1 cellular context compared by ENCODE assay signal in the genomic region with DNA sequence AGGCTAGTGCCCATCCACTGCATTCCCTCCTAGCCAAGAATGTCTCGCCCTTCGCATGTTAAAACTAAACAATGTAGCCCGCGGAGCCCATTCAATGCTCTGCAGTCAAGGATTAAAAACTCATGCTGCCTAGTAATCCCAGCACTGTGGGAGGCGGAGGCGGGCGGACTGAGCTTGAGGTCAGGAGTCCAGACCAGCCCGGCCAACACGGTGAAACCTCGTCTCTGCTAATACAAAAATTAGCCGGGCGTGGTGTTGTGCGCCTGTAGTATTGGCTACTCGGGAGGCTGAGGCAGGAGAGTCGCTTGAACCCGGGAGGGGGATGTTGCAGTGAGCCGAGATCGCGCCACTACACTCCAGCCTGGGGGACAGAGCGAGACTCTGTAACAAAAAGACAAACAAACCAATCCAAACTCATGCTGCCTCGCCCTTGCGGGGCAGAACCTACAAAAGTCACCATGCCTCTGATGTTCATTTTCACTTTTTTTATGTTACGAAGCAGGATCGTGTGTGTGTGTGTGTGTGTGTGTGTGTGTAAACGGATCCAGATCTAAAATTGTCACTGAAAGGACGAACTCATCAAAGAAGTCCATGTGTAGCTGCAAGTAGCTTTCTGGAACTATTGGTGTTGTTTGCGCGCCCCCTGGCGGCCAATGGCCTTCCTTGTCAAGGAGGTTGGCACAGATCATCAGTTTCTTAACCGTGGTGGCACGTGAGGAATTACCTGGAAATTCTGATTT.
TF ChIP-seq lines count a peak whose summit lies in the region.

No MANE protein-coding gene starts in this region.

TF ChIP-seq in HEK293, 187 proteins besides CTCF, POLR2A, EP300 and RAD21 (continued from another document and continues in another):
- peak; percentile 20 for TF ChIP-seq ZBTB26 (tag by site-specific recombination; optimal IDR thresholded peaks at IDR 0.05)
- TF ChIP-seq ZNF23 (tag by site-specific recombination; IDR thresholded peaks at IDR 0.05; ENCODE audit: borderline replicate concordance): no peak
- TF ChIP-seq ZNF645 (tag by site-specific recombination; IDR thresholded peaks at IDR 0.05): no peak
- no peak for TF ChIP-seq ZNF112 (tag by site-specific recombination; IDR thresholded peaks at IDR 0.05)
- no peak for TF ChIP-seq ZNF473 (tag by site-specific recombination; IDR thresholded peaks at IDR 0.05)
- TF ChIP-seq ZBTB1 (tag by site-specific recombination; IDR thresholded peaks at IDR 0.05): no peak
- no peak for TF ChIP-seq ZNF202 (tag by site-specific recombination; IDR thresholded peaks at IDR 0.05; ENCODE audit: borderline replicate concordance)
- peak; percentile 64 for TF ChIP-seq PRDM1 (tag by site-specific recombination; IDR thresholded peaks at IDR 0.05)
- peak; percentile 78 for TF ChIP-seq SP7 (tag by site-specific recombination; IDR thresholded peaks at IDR 0.05)
- peak; percentile 26; the same call in 1 of the 2 replicates for TF ChIP-seq ZBTB21 (tag by site-specific recombination; IDR thresholded peaks at IDR 0.05)
- TF ChIP-seq ZNF398 (tag by site-specific recombination; IDR thresholded peaks at IDR 0.05): no peak
- no peak for TF ChIP-seq GLI4 (tag by site-specific recombination; IDR thresholded peaks at IDR 0.05)
- 0 out of 2 replicates have a peak, but pooled peaks have one; percentile 9 for TF ChIP-seq SCRT1 (tag by site-specific recombination; IDR thresholded peaks at IDR 0.05; ENCODE audit: borderline replicate concordance)
- TF ChIP-seq ZNF335 (tag by site-specific recombination; conservative IDR thresholded peaks at IDR 0.05): peak; percentile 92
- TF ChIP-seq ZNF404 (tag by site-specific recombination; IDR thresholded peaks at IDR 0.05): no peak
- TF ChIP-seq ZNF785 (tag by site-specific recombination; IDR thresholded peaks at IDR 0.05): no peak
- TF ChIP-seq PATZ1 (tag by site-specific recombination; IDR thresholded peaks at IDR 0.05): peak; percentile 71; the same call in 1 of the 2 replicates
- peak; percentile 91; the same call in 1 of the 2 replicates for TF ChIP-seq ZFP37 (tag by site-specific recombination; IDR thresholded peaks at IDR 0.05)
- no peak for TF ChIP-seq ZNF266 (tag by site-specific recombination; IDR thresholded peaks at IDR 0.05; ENCODE audit: low read depth)
- TF ChIP-seq ZNF133 (tag by site-specific recombination; IDR thresholded peaks at IDR 0.05): 0 out of 2 replicates have a peak, but pooled peaks have one; percentile 3
- peak; percentile 69 for TF ChIP-seq ZNF561 (tag by site-specific recombination; IDR thresholded peaks at IDR 0.05; ENCODE audit: borderline replicate concordance)
- 0 out of 2 replicates have a peak, but pooled peaks have one; percentile 19 for TF ChIP-seq ZNF580 (tag by site-specific recombination; IDR thresholded peaks at IDR 0.05)
- TF ChIP-seq, protein P1, sequence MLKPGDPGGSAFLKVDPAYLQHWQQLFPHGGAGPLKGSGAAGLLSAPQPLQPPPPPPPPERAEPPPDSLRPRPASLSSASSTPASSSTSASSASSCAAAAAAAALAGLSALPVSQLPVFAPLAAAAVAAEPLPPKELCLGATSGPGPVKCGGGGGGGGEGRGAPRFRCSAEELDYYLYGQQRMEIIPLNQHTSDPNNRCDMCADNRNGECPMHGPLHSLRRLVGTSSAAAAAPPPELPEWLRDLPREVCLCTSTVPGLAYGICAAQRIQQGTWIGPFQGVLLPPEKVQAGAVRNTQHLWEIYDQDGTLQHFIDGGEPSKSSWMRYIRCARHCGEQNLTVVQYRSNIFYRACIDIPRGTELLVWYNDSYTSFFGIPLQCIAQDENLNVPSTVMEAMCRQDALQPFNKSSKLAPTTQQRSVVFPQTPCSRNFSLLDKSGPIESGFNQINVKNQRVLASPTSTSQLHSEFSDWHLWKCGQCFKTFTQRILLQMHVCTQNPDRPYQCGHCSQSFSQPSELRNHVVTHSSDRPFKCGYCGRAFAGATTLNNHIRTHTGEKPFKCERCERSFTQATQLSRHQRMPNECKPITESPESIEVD (tag by site-specific recombination; IDR thresholded peaks at IDR 0.05): no peak
- peak; percentile 63; the same call in 1 of the 2 replicates for TF ChIP-seq ZNF558 (tag by site-specific recombination; IDR thresholded peaks at IDR 0.05)
- TF ChIP-seq ZBTB7A (tag by site-specific recombination; IDR thresholded peaks at IDR 0.05; ENCODE audit: low read depth): no peak
- no peak for TF ChIP-seq ZNF214 (tag by site-specific recombination; IDR thresholded peaks at IDR 0.05; ENCODE audit: borderline replicate concordance)
- peak; percentile 76; the same call in 1 of the 2 replicates for TF ChIP-seq ZNF324 (tag by site-specific recombination; IDR thresholded peaks at IDR 0.05)
- TF ChIP-seq BCL11A (tag by site-specific recombination; IDR thresholded peaks at IDR 0.05; ENCODE audit: low read depth): no peak
- TF ChIP-seq ZNF391 (tag by site-specific recombination; IDR thresholded peaks at IDR 0.05; ENCODE audit: borderline replicate concordance, low read depth): peak; percentile 90; the same call in 1 of the 2 replicates
- 0 out of 2 replicates have a peak, but pooled peaks have one; percentile 56 for TF ChIP-seq ZNF362 (tag by site-specific recombination; IDR thresholded peaks at IDR 0.05)
- TF ChIP-seq ZNF341 (tag by site-specific recombination; IDR thresholded peaks at IDR 0.05; ENCODE audit: low read depth): 0 out of 2 replicates have a peak, but pooled peaks have one; percentile 28
- no peak for TF ChIP-seq ZNF169 (tag by site-specific recombination; IDR thresholded peaks at IDR 0.05)
- 0 out of 2 replicates have a peak, but pooled peaks have one; percentile 29 for TF ChIP-seq OSR2 (tag by site-specific recombination; IDR thresholded peaks at IDR 0.05)
- TF ChIP-seq ZNF610 (tag by site-specific recombination; IDR thresholded peaks at IDR 0.05; ENCODE audit: borderline replicate concordance): 0 out of 2 replicates have a peak, but pooled peaks have one; percentile 16
- no peak for TF ChIP-seq ZNF548 (tag by site-specific recombination; IDR thresholded peaks at IDR 0.05)
- TF ChIP-seq ZEB2 (tag by site-specific recombination; IDR thresholded peaks at IDR 0.05): peak; percentile 82
- TF ChIP-seq ZNF223 (tag by site-specific recombination; IDR thresholded peaks at IDR 0.05): no peak
- no peak for TF ChIP-seq ZNF621 (tag by site-specific recombination; IDR thresholded peaks at IDR 0.05)
- no peak for TF ChIP-seq RBAK (tag by site-specific recombination; IDR thresholded peaks at IDR 0.05)
- no peak for TF ChIP-seq SETDB1 (IDR thresholded peaks at IDR 0.05; ENCODE audit: insufficient read length, low read length)
- peak; percentile 98 for TF ChIP-seq ZBTB17 (tag by site-specific recombination; IDR thresholded peaks at IDR 0.05)
- 0 out of 2 replicates have a peak, but pooled peaks have one; percentile 50 for TF ChIP-seq INSM2 (tag by site-specific recombination; IDR thresholded peaks at IDR 0.05)
- TF ChIP-seq ZNF16 (tag by site-specific recombination; IDR thresholded peaks at IDR 0.05; ENCODE audit: low read depth): no peak
- TF ChIP-seq ZNF677 (tag by site-specific recombination; IDR thresholded peaks at IDR 0.05): no peak
- TF ChIP-seq ZNF121 (tag by site-specific recombination; IDR thresholded peaks at IDR 0.05): no peak
- TF ChIP-seq ZNF654 (tag by site-specific recombination; IDR thresholded peaks at IDR 0.05; ENCODE audit: low read depth): peak; percentile 99
- TF ChIP-seq ZNF585B (tag by site-specific recombination; IDR thresholded peaks at IDR 0.05): no peak
- TF ChIP-seq IKZF3 (tag by site-specific recombination; IDR thresholded peaks at IDR 0.05): no peak
- peak; percentile 32 for TF ChIP-seq ZBTB8A (tag by site-specific recombination; IDR thresholded peaks at IDR 0.05)
- TF ChIP-seq, protein P2, sequence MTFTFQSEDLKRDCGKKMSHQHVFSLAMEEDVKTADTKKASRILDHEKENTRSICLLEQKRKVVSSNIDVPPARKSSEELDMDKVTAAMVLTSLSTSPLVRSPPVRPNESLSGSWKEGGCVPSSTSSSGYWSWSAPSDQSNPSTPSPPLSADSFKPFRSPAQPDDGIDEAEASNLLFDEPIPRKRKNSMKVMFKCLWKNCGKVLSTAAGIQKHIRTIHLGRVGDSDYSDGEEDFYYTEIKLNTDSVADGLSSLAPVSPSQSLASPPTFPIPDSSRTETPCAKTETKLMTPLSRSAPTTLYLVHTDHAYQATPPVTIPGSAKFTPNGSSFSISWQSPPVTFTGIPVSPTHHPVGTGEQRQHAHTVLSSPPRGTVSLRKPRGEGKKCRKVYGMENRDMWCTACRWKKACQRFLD (tag by site-specific recombination; IDR thresholded peaks at IDR 0.05): no peak
- peak; percentile 77; the same call in 1 of the 2 replicates for TF ChIP-seq ZNF639 (tag by site-specific recombination; IDR thresholded peaks at IDR 0.05)
- TF ChIP-seq ZNF501 (tag by site-specific recombination; IDR thresholded peaks at IDR 0.05): peak; percentile 92; the same call in 1 of the 2 replicates
